In the genomic region with DNA sequence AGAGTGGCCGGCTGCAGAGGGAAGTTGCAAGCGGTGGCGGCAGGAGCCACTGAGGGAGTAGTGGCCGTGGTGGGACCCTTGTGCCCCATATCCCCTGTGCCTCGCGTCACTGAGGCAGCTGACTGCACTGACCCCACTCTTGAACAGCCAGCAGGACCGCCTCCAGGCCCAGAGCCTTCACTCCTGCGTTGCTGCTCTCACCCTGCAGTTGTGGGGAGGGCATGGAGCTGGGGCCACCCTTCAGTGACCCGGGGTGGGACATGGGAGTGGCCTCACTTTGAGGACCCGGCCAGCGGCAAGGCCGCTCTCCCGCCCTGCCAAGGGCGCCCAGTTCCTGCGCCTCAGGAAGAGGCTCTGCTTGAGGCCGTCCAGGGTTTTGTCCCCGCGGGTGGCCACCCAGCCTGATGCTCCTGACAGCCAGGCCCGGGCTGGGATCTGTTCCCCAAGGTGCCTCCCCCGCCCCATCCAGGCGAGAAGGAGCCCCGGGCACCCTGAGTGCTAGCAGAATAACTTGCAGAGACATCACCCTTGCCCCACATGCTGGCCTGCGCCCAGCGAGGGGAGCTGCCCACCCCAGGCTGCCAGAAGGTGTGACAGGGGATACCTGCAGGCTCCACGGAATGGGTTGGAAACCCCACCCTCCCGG, we compare ENCODE assay signal across 21 cellular contexts. TPM values are rescaled to one million over a fixed set of nuclear protein-coding genes. Genes with fewer than 3 reads are reported as not detected.
"Had no signal": no experiment of that assay in that cellular context is flagged by ENCODE, and none has a peak within 500 bp of the region (broad histone marks: within the 10 kb centered on the region; RNA-seq: fewer than 3 reads in every experiment).

No MANE protein-coding gene starts in this region.

- H3K79me2 ChIP-seq: parathyroid adenoma had no signal

- DNase-seq: activated CD4-positive, alpha-beta T cell treated with anti-CD3 and anti-CD28 coated beads, Interleukin-2, amount 10 ng/mL, durations not matched to agents 24 days and 14 days; activated CD8-positive, alpha-beta T cell treated with anti-CD3 and anti-CD28 coated beads, Interleukin-2, amount 10 ng/mL, durations not matched to agents 7 days and 5 days; activated effector memory CD4-positive, alpha-beta T cell treated with Interleukin-2 at 50 U/mL for 16 hours; activated naive CD4-positive, alpha-beta T cell treated with anti-CD3 and anti-CD28 coated beads, Interleukin-2, amount 50 U/mL, for 16 hours; activated T-cell treated with anti-CD3 and anti-CD28 coated beads, Interleukin-2, amount 50 U/mL, for 48 hours; cortex of kidney; effector CD4-positive, alpha-beta T cell; mesenchymal stem cell; naive thymus-derived CD4-positive, alpha-beta T cell; stimulated activated naive CD4-positive, alpha-beta T cell treated with Interleukin-2 at 50 U/mL for 16 hours; T-helper 1 cell; T-helper 9 cell; thyroid gland had no signal

- H3K36me3 ChIP-seq: esophagus muscularis mucosa, gastroesophageal sphincter, heart left ventricle, neutrophil, thyroid gland had no signal

- H3K27me3 ChIP-seq: neutrophil, thyroid gland had no signal

- H3K27ac Mint-ChIP-seq: activated CD4-positive, alpha-beta T cell treated with anti-CD3 and anti-CD28 coated beads, Interleukin-2, amount 10 ng/mL, durations not matched to agents 24 days and 14 days; activated CD8-positive, alpha-beta T cell treated with anti-CD3 and anti-CD28 coated beads, Interleukin-2, amount 10 ng/mL, durations not matched to agents 7 days and 5 days; naive thymus-derived CD4-positive, alpha-beta T cell had no signal

- H3K4me1 Mint-ChIP-seq: activated CD4-positive, alpha-beta T cell treated with anti-CD3 and anti-CD28 coated beads, Interleukin-2, amount 10 ng/mL, durations not matched to agents 24 days and 14 days had no signal

- H3K4me3 ChIP-seq: esophagus muscularis mucosa, gastroesophageal sphincter, heart left ventricle, mucosa of descending colon, thyroid gland had no signal

- H3K27ac ChIP-seq: esophagus muscularis mucosa, gastroesophageal sphincter, heart left ventricle, neutrophil, parathyroid adenoma, thyroid gland had no signal

- ATAC-seq: activated CD8-positive, alpha-beta T cell treated with anti-CD3 and anti-CD28 coated beads, Interleukin-2, amount 10 ng/mL, durations not matched to agents 7 days and 5 days; gastroesophageal sphincter; mucosa of descending colon; naive thymus-derived CD4-positive, alpha-beta T cell; sciatic nerve had no signal

- H3K4me3 Mint-ChIP-seq: activated CD4-positive, alpha-beta T cell treated with anti-CD3 and anti-CD28 coated beads, Interleukin-2, amount 10 ng/mL, durations not matched to agents 24 days and 14 days; activated CD8-positive, alpha-beta T cell treated with anti-CD3 and anti-CD28 coated beads, Interleukin-2, amount 10 ng/mL, durations not matched to agents 7 days and 5 days; naive thymus-derived CD4-positive, alpha-beta T cell had no signal

- H3K4me1 ChIP-seq: esophagus muscularis mucosa, gastroesophageal sphincter, heart left ventricle, parathyroid adenoma, thyroid gland had no signal

- H2AFZ ChIP-seq: parathyroid adenoma had no signal

- H3K9me3 ChIP-seq: esophagus muscularis mucosa, gastroesophageal sphincter, heart left ventricle, mucosa of descending colon, neutrophil, thyroid gland had no signal

- H3K9me3 Mint-ChIP-seq: activated CD4-positive, alpha-beta T cell treated with anti-CD3 and anti-CD28 coated beads, Interleukin-2, amount 10 ng/mL, durations not matched to agents 24 days and 14 days had no signal

RNA-seq across cellular contexts. Expression of gene HLA-DRB5, which starts 46.0 kb away (rescaled TPM):
- total RNA-seq: kidney epithelial cell had no signal
